In the genomic region with DNA sequence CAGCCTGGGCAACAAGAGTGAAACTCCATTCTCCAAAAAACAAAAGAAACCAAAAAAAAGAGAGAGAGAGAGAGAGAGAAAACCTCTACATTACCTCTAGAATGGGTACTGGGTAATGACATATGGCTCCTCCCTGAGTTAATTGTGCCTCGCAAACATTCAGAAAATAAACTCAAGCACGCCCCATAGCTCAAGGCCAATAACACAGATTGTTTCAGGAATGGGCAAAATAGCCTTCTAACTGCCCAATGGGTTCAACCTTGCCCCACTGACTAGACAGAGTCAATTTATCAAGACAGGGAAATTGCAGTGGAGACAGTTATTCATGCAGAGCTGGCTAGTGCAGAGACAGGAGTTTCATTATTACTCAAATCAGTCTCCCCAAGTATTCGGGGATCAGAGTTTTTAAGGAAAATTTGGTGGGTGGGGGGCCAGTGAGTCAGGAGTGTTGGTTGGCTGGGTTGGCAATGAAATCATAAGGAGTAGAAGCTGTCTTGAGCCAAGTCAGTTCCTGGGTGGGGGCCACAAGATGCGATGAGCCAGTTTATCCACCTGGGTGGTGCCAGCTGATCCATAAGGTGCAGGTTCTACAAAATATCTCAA, we compare ENCODE assay signal across 1 cellular context.
TF ChIP-seq lines count a peak whose summit lies in the region.

No MANE protein-coding gene starts in this region.

TF ChIP-seq in GM23338, 12 proteins besides CTCF, POLR2A, EP300 and RAD21:
- TF ChIP-seq, protein P1, sequence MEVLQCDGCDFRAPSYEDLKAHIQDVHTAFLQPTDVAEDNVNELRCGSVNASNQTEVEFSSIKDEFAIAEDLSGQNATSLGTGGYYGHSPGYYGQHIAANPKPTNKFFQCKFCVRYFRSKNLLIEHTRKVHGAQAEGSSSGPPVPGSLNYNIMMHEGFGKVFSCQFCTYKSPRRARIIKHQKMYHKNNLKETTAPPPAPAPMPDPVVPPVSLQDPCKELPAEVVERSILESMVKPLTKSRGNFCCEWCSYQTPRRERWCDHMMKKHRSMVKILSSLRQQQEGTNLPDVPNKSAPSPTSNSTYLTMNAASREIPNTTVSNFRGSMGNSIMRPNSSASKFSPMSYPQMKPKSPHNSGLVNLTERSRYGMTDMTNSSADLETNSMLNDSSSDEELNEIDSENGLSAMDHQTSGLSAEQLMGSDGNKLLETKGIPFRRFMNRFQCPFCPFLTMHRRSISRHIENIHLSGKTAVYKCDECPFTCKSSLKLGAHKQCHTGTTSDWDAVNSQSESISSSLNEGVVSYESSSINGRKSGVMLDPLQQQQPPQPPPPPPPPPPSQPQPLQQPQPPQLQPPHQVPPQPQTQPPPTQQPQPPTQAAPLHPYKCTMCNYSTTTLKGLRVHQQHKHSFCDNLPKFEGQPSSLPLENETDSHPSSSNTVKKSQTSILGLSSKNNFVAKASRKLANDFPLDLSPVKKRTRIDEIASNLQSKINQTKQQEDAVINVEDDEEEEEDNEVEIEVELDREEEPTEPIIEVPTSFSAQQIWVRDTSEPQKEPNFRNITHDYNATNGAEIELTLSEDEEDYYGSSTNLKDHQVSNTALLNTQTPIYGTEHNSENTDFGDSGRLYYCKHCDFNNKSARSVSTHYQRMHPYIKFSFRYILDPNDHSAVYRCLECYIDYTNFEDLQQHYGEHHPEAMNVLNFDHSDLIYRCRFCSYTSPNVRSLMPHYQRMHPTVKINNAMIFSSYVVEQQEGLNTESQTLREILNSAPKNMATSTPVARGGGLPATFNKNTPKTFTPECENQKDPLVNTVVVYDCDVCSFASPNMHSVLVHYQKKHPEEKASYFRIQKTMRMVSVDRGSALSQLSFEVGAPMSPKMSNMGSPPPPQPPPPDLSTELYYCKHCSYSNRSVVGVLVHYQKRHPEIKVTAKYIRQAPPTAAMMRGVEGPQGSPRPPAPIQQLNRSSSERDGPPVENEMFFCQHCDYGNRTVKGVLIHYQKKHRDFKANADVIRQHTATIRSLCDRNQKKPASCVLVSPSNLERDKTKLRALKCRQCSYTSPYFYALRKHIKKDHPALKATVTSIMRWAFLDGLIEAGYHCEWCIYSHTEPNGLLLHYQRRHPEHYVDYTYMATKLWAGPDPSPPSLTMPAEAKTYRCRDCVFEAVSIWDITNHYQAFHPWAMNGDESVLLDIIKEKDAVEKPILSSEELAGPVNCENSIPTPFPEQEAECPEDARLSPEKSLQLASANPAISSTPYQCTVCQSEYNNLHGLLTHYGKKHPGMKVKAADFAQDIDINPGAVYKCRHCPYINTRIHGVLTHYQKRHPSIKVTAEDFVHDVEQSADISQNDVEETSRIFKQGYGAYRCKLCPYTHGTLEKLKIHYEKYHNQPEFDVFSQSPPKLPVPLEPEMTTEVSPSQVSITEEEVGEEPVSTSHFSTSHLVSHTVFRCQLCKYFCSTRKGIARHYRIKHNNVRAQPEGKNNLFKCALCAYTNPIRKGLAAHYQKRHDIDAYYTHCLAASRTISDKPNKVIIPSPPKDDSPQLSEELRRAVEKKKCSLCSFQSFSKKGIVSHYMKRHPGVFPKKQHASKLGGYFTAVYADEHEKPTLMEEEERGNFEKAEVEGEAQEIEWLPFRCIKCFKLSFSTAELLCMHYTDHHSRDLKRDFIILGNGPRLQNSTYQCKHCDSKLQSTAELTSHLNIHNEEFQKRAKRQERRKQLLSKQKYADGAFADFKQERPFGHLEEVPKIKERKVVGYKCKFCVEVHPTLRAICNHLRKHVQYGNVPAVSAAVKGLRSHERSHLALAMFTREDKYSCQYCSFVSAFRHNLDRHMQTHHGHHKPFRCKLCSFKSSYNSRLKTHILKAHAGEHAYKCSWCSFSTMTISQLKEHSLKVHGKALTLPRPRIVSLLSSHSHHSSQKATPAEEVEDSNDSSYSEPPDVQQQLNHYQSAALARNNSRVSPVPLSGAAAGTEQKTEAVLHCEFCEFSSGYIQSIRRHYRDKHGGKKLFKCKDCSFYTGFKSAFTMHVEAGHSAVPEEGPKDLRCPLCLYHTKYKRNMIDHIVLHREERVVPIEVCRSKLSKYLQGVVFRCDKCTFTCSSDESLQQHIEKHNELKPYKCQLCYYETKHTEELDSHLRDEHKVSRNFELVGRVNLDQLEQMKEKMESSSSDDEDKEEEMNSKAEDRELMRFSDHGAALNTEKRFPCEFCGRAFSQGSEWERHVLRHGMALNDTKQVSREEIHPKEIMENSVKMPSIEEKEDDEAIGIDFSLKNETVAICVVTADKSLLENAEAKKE (CRISPR knock-in tag; IDR thresholded peaks at IDR 0.05), result no peak
- TF ChIP-seq STAT1 (IDR thresholded peaks at IDR 0.05; ENCODE audit: unreplicated experiment) (no peak), REST (IDR thresholded peaks at IDR 0.05; ENCODE audit: unreplicated experiment) (no peak), ZNF331 (CRISPR knock-in tag; IDR thresholded peaks at IDR 0.05; ENCODE audit: low read depth) (no peak), NANOG (IDR thresholded peaks at IDR 0.05; ENCODE audit: borderline replicate concordance) (no peak), POLR2AphosphoS5 (IDR thresholded peaks at IDR 0.05; ENCODE audit: low read depth) (no peak), ZNF114 (CRISPR knock-in tag; IDR thresholded peaks at IDR 0.05) (no peak), CREB1 (CRISPR knock-in tag; IDR thresholded peaks at IDR 0.05; ENCODE audit: low read depth) (no peak), JUNB (IDR thresholded peaks at IDR 0.05; ENCODE audit: unreplicated experiment) (no peak), EZH2phosphoT487 (IDR thresholded peaks at IDR 0.05; ENCODE audit: unreplicated experiment) (no peak), EZH2 (IDR thresholded peaks at IDR 0.05; ENCODE audit: low read depth, unreplicated experiment) (no peak)
- TF ChIP-seq, protein P2, sequence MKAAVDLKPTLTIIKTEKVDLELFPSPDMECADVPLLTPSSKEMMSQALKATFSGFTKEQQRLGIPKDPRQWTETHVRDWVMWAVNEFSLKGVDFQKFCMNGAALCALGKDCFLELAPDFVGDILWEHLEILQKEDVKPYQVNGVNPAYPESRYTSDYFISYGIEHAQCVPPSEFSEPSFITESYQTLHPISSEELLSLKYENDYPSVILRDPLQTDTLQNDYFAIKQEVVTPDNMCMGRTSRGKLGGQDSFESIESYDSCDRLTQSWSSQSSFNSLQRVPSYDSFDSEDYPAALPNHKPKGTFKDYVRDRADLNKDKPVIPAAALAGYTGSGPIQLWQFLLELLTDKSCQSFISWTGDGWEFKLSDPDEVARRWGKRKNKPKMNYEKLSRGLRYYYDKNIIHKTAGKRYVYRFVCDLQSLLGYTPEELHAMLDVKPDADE (IDR thresholded peaks at IDR 0.05), result no peak
